In genomic region chr16:85670840-85671239, GRCh38 we compare ENCODE assay signal across 1 cellular context.
TF ChIP-seq lines count a peak whose summit lies in the region.

No MANE protein-coding gene starts in this region.

TF ChIP-seq in H1, 55 proteins besides CTCF, POLR2A, EP300 and RAD21:
- TF ChIP-seq CHD1 (IDR thresholded peaks at IDR 0.05; ENCODE audit: low read depth, low read length) (no peak), HDAC6 (IDR thresholded peaks at IDR 0.05; ENCODE audit: low read depth, low read length) (no peak), RFX5 (IDR thresholded peaks at IDR 0.05; ENCODE audit: borderline replicate concordance, low read depth, low read length) (no peak), RXRA (IDR thresholded peaks at IDR 0.05; ENCODE audit: insufficient read depth, low read depth, low read length) (no peak), CREB1 (IDR thresholded peaks at IDR 0.05) (no peak), FOSL1 (IDR thresholded peaks at IDR 0.05; ENCODE audit: insufficient read depth, low read depth, low read length) (no peak), SIX5 (IDR thresholded peaks at IDR 0.05; ENCODE audit: low read depth, low read length) (no peak), YY1 (IDR thresholded peaks at IDR 0.05; ENCODE audit: low read depth, low read length) (no peak), GABPA (IDR thresholded peaks at IDR 0.05; ENCODE audit: borderline replicate concordance, insufficient read depth, low read length) (no peak), MAFK (IDR thresholded peaks at IDR 0.05; ENCODE audit: low read depth, low read length) (no peak), SIN3A (conservative IDR thresholded peaks at IDR 0.05 in 1 of 2, IDR thresholded peaks at IDR 0.05 in 1 of 2; ENCODE audit: low read depth in 1 of 2, low read length in 2 of 2) (no peak), MAX (IDR thresholded peaks at IDR 0.05) (no peak), CEBPB (IDR thresholded peaks at IDR 0.05; ENCODE audit: low read depth, low read length) (no peak), ATF2 (IDR thresholded peaks at IDR 0.05; ENCODE audit: low read length) (no peak), PHF8 (conservative IDR thresholded peaks at IDR 0.05; ENCODE audit: low read depth, low read length) (no peak), CTBP2 (IDR thresholded peaks at IDR 0.05; ENCODE audit: borderline replicate concordance, insufficient read depth, insufficient read length, low read length) (no peak)
